ENCODE assay signal across 11 cellular contexts in genomic region chr2:74944987-74945782, GRCh38. TPM values are rescaled to one million over a fixed set of nuclear protein-coding genes. Genes with fewer than 3 reads are reported as not detected.
DNase-seq lines count a peak whose midpoint lies in the region; ATAC-seq, FAIRE-seq and TF ChIP-seq lines count a peak whose summit lies in the region.
"Had no signal": no experiment of that assay in that cellular context is flagged by ENCODE, and none has a peak within 500 bp of the region (broad histone marks: within the 10 kb centered on the region; RNA-seq: fewer than 3 reads in every experiment).

No MANE protein-coding gene starts in this region.

- no peaks in the 10 kb centered on the region for H3K9me3 ChIP-seq in upper lobe of right lung
- H3K9me3 ChIP-seq: psoas muscle had no signal

- H3K27me3 Mint-ChIP-seq in stimulated activated naive CD8-positive, alpha-beta T cell treated with anti-CD3 and anti-CD28 coated beads, Interleukin-15, amount 100 ng/mL, for 72 hours = no peaks in the 10 kb centered on the region

- H3K4me1 Mint-ChIP-seq in stimulated activated naive CD8-positive, alpha-beta T cell treated with anti-CD3 and anti-CD28 coated beads, Interleukin-15, amount 100 ng/mL, for 72 hours = peaks cover 13% of the 10 kb centered on the region

- H3K27ac ChIP-seq in upper lobe of right lung = no peak overlapping the region
- H3K27ac ChIP-seq: HL-60, psoas muscle had no signal

- intact Hi-C loops in upper lobe of right lung (cut with DNase I) = no loop called here

- no peak for DNase-seq in stimulated activated naive CD8-positive, alpha-beta T cell treated with anti-CD3 and anti-CD28 coated beads, Interleukin-15, amount 100 ng/mL, for 72 hours
- DNase-seq in stimulated activated naive CD8-positive, alpha-beta T cell treated with anti-CD3 and anti-CD28 coated beads, Interleukin-15, Interleukin-2, amounts not matched to agents 100 U/mL and 50 U/mL, for 24 hours = no peak
- DNase-seq in NOMO-1 treated with dmso at 0.1 percent for 144 hours (lab: John Stamatoyannopoulos, UW; ENCODE audit: unreplicated experiment) (peak; percentile 37), RCC 7860 (ENCODE audit: low spot score) (no peak), upper lobe of right lung (no peak), hippocampal formation (lab: John Stamatoyannopoulos, UW) (no peak)
- DNase-seq: psoas muscle had no signal

- H3K9me3 Mint-ChIP-seq in stimulated activated naive CD8-positive, alpha-beta T cell treated with anti-CD3 and anti-CD28 coated beads, Interleukin-15, amount 100 ng/mL, for 72 hours = peaks cover 12 to 36% of the 10 kb centered on the region in 2 donors

- peak; percentile 91 for ATAC-seq in stimulated activated naive CD8-positive, alpha-beta T cell treated with anti-CD3 and anti-CD28 coated beads, Interleukin-15, amount 100 ng/mL, for 72 hours
- no peak for ATAC-seq in stimulated activated naive CD8-positive, alpha-beta T cell treated with anti-CD3 and anti-CD28 coated beads, Interleukin-15, Interleukin-2, amounts not matched to agents 100 U/mL and 50 U/mL, for 24 hours
- ATAC-seq in HG02973 (IDR thresholded peaks at IDR 0.05; ENCODE audit: unreplicated experiment) (peak; percentile 99), upper lobe of right lung (no peak)
- ATAC-seq in activated CD4-positive, CD25-positive, alpha-beta regulatory T cell treated with anti-CD3 and anti-CD28 coated beads, Interleukin-2, amount 50 U/mL, for 24 hours = no peak
- ATAC-seq: Panc1, psoas muscle had no signal

- TF ChIP-seq CTCF in upper lobe of right lung (IDR thresholded peaks at IDR 0.05) = no peak

- no peak overlapping the region for H3K27ac Mint-ChIP-seq in stimulated activated naive CD8-positive, alpha-beta T cell treated with anti-CD3 and anti-CD28 coated beads, Interleukin-15, amount 100 ng/mL, for 72 hours

- no peak for FAIRE-seq in RCC 7860 (lab: Jason Lieb, UNC)

- no peak overlapping the region for H3K4me3 ChIP-seq in upper lobe of right lung
- H3K4me3 ChIP-seq: psoas muscle had no signal

- H3K36me3 ChIP-seq in upper lobe of right lung = no peaks in the 10 kb centered on the region

- no peak overlapping the region for H3K4me3 Mint-ChIP-seq in stimulated activated naive CD8-positive, alpha-beta T cell treated with anti-CD3 and anti-CD28 coated beads, Interleukin-15, amount 100 ng/mL, for 72 hours

- no peaks in the 10 kb centered on the region for H3K27me3 ChIP-seq in upper lobe of right lung

- no peaks in the 10 kb centered on the region for H3K4me1 ChIP-seq in upper lobe of right lung
- H3K4me1 ChIP-seq: psoas muscle had no signal

RNA-seq across cellular contexts. Expression of gene POLE4, which starts 13.3 kb away (rescaled TPM):
- total RNA-seq in upper lobe of right lung = 59.8 TPM

Comparison
In these comparisons a context has a peak if more than half of its experiments do, and no peak if none do; other contexts are left out.
1. ATAC-seq: peak in stimulated activated naive CD8-positive, alpha-beta T cell treated with anti-CD3 and anti-CD28 coated beads, Interleukin-15, amount 100 ng/mL, for 72 hours (single experiment) and HG02973 (single experiment); none in stimulated activated naive CD8-positive, alpha-beta T cell treated with anti-CD3 and anti-CD28 coated beads, Interleukin-15, Interleukin-2, amounts not matched to agents 100 U/mL and 50 U/mL, for 24 hours (single experiment), activated CD4-positive, CD25-positive, alpha-beta regulatory T cell treated with anti-CD3 and anti-CD28 coated beads, Interleukin-2, amount 50 U/mL, for 24 hours (0 of 2) and upper lobe of right lung (single experiment).